Comparison of ENCODE assay signal across 10 cellular contexts in the genomic region with DNA sequence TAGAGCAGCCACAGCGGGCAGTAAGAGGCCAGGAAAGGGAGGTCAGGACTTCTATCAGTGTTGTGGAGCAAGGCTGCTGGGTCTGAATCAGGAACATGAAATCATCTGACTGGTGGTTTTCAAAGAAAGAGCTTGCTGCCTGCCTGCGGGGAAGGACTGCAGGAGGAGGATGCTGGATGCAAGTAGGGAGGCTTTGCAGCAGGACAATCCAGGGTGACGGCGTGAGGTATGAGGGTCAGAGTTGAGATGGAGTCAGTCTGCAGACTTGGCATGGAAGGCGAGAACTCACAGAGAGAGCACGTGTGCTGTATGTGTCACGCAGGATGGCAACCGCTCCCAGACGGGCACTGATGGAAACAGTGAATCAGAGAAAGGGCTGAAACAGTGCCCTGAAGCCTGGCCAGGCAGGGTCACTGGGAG. TPM values are rescaled to one million over a fixed set of nuclear protein-coding genes. Genes with fewer than 3 reads are reported as not detected.
A peak's percentile ranks its signal among the peaks of the same experiment; 100 is the strongest.
DNase-seq lines count a peak whose midpoint lies in the region; ATAC-seq and TF ChIP-seq lines count a peak whose summit lies in the region.
"Had no signal": no experiment of that assay in that cellular context is flagged by ENCODE, and none has a peak within 500 bp of the region (broad histone marks: within the 10 kb centered on the region; RNA-seq: fewer than 3 reads in every experiment).

No MANE protein-coding gene starts in this region.

- DNase-seq in SKM-1 treated with dmso at 0.1 percent for 144 hours (lab: John Stamatoyannopoulos, UW; ENCODE audit: unreplicated experiment) (peak; percentile 22), SKM-1 (lab: John Stamatoyannopoulos, UW; ENCODE audit: unreplicated experiment) (no peak), astrocyte of the cerebellum (ENCODE audit: low read depth) (peak; percentile 42), left lung (peak in 1 of 2 donors; percentile 64), tibial artery (peak; percentile 71 to 93), islet precursor cell (no peak), HPDE6-E6E7 (ENCODE audit: extremely low spot score) (no peak), NCI-H2029 (lab: John Stamatoyannopoulos, UW) (no peak)
- DNase-seq: NCI-H2107 had no signal

- intact Hi-C loops in left lung (cut with DNase I) (no loop called here), tibial artery (cut with DNase I; ENCODE audit: low total_unique reads) (loop anchor here (10.0 kb wide), 1 partner anchor 210 kb away; a partner anchor contains a TSS)

- no peak overlapping the region for H3K4me3 ChIP-seq in astrocyte of the cerebellum (ENCODE audit: low read depth, low read length)
- no peak overlapping the region for H3K4me3 ChIP-seq in left lung
- H3K4me3 ChIP-seq in tibial artery, result no peak overlapping the region

- H3K27ac ChIP-seq in left lung (peak overlapping the region; percentile 29 to 76), tibial artery (peak overlapping the region; percentile 80 to 91)

- H3K4me1 ChIP-seq in left lung (peaks cover 21 to 98% of the 10 kb centered on the region in 2 donors), tibial artery (peaks cover 3 to 94% (median 53%) of the 10 kb centered on the region in 4 donors)

- H3K36me3 ChIP-seq in left lung, result no peaks in the 10 kb centered on the region
- no peaks in the 10 kb centered on the region for H3K36me3 ChIP-seq in tibial artery

- H3K9me3 ChIP-seq in left lung (no peaks in the 10 kb centered on the region), tibial artery (no peaks in the 10 kb centered on the region)

- TF ChIP-seq CTCF in astrocyte of the cerebellum (IDR thresholded peaks at IDR 0.05; ENCODE audit: low read depth, low read length, missing control alignments) (no peak), left lung (IDR thresholded peaks at IDR 0.05) (no peak), tibial artery (IDR thresholded peaks at IDR 0.05) (no peak)

- ATAC-seq in left lung, result peak; percentile 13

- in situ Hi-C loops in astrocyte of the cerebellum (cut with HindIII; ENCODE audit: low sequenced_read_pairs), result no loop called here

- H3K27me3 ChIP-seq in left lung (no peaks in the 10 kb centered on the region), tibial artery (no peaks in the 10 kb centered on the region)

RNA-seq across cellular contexts. Expression of a gene that starts 59.2 kb away (rescaled TPM):
- total RNA-seq in left lung, result 100 to 1,000 TPM in 1 of 2 donors, 10 to 100 TPM in 1; 71.2 to 108 TPM
- total RNA-seq: A172 had no signal

Comparison
In these comparisons a context has a peak if more than half of its experiments do, and no peak if none do; other contexts are left out.
1. DNase-seq: peak in SKM-1 treated with dmso at 0.1 percent for 144 hours (single experiment), astrocyte of the cerebellum (single experiment) and tibial artery (2 of 2); none in SKM-1 (single experiment), islet precursor cell (single experiment), HPDE6-E6E7 (single experiment) and NCI-H2029 (single experiment).